3 cellular contexts compared by ENCODE assay signal in genomic region chr21:43069682-43070081, GRCh38. TPM values are rescaled to one million over a fixed set of nuclear protein-coding genes. Genes with fewer than 3 reads are reported as not detected.
"Had no signal": no experiment of that assay in that cellular context is flagged by ENCODE, and none has a peak within 500 bp of the region (broad histone marks: within the 10 kb centered on the region; RNA-seq: fewer than 3 reads in every experiment).

No MANE protein-coding gene starts in this region.

RNA-seq across cellular contexts. Expression of gene CBS, which starts 6.0 kb away (rescaled TPM):
- total RNA-seq: mononuclear cell had no signal
- polyA plus RNA-seq: immature natural killer cell; naive thymus-derived CD4-positive, alpha-beta T cell had no signal
